In genomic region chr22:37735054-37735453, GRCh38 we compare ENCODE assay signal across 13 cellular contexts. TPM values are rescaled to one million over a fixed set of nuclear protein-coding genes. Genes with fewer than 3 reads are reported as not detected.
DNase-seq lines count a peak whose midpoint lies in the region; ATAC-seq, FAIRE-seq and TF ChIP-seq lines count a peak whose summit lies in the region.
"Had no signal": no experiment of that assay in that cellular context is flagged by ENCODE, and none has a peak within 500 bp of the region (broad histone marks: within the 10 kb centered on the region; RNA-seq: fewer than 3 reads in every experiment).

No MANE protein-coding gene starts in this region.

- H3K27me3 Mint-ChIP-seq in type B pancreatic cell, result peaks cover 4% of the 10 kb centered on the region

- peaks cover 5% of the 10 kb centered on the region for H3K9me3 Mint-ChIP-seq in type B pancreatic cell

- no peak overlapping the region for H3K27ac Mint-ChIP-seq in type B pancreatic cell

- no peak for FAIRE-seq in urothelium cell line (lab: Jason Lieb, UNC)
- FAIRE-seq: A204.1, GM19239 had no signal

- H3K4me1 Mint-ChIP-seq in type B pancreatic cell (ENCODE audit: unreplicated experiment), result peaks cover 12% of the 10 kb centered on the region

- peak; percentile 43 for ATAC-seq in left colon
- no peak for ATAC-seq in HG02588 (IDR thresholded peaks at IDR 0.05; ENCODE audit: unreplicated experiment)

- intact Hi-C loops in left colon (cut with DNase I, micrococcal nuclease), result loop anchor here in 1 of 2 donors (10.0 kb wide), 1 partner anchor 50 kb away; the partner anchor contains the start of gene NOL12

- no peak overlapping the region for H3K4me3 Mint-ChIP-seq in type B pancreatic cell

- DNase-seq in DMS53 (lab: John Stamatoyannopoulos, UW) (peak; percentile 56), DMS53 treated with DMSO at 0.1 percent for 48 hours (lab: John Stamatoyannopoulos, UW; ENCODE audit: unreplicated experiment) (no peak), cerebellar cortex (ENCODE audit: low spot score) (peak; percentile 27), left colon (peak in 1 of 2 donors; percentile 67), type B pancreatic cell (ENCODE audit: extremely low spot score, unreplicated experiment) (no peak), urothelium cell line (ENCODE audit: low spot score) (no peak), UCSD-AML1 (lab: John Stamatoyannopoulos, UW; ENCODE audit: unreplicated experiment) (no peak)
- DNase-seq: activated CD8-positive, alpha-beta memory T cell treated with anti-CD3 and anti-CD28 coated beads for 24 hours; esophagus squamous epithelium; NCI-H1048 had no signal

- TF ChIP-seq CTCF in type B pancreatic cell (conservative IDR thresholded peaks at IDR 0.05), result peak; percentile 69

- peaks cover 8% of the 10 kb centered on the region for H3K36me3 Mint-ChIP-seq in type B pancreatic cell

RNA-seq across cellular contexts. Expression of gene TRIOBP, which starts 38.2 kb away (rescaled TPM):
- total RNA-seq in left colon, result 10 to 100 TPM; 87.2 TPM
- 42.9 and 47.0 TPM in 2 replicates for total RNA-seq in type B pancreatic cell (ENCODE audit: low replicate concordance)

RNA-seq across cellular contexts. Expression of gene NOL12, which starts 48.9 kb away (rescaled TPM):
- total RNA-seq in left colon (10 to 100 TPM; 30.3 to 38.2 TPM), type B pancreatic cell (ENCODE audit: low replicate concordance) (18.5 and 23.9 TPM in 2 replicates)

RNA-seq across cellular contexts. Expression of gene LGALS1, which starts 59.6 kb away (rescaled TPM):
- 100 to 1,000 TPM in 1 of 2 donors, 10 to 100 TPM in 1; 40.4 to 161 TPM for total RNA-seq in left colon
- 1.8 and 235 TPM in 2 replicates for total RNA-seq in type B pancreatic cell (ENCODE audit: low replicate concordance)

Comparison
In these comparisons a context has a peak if more than half of its experiments do, and no peak if none do; other contexts are left out.
1. DNase-seq: peak in DMS53 (single experiment) and cerebellar cortex (single experiment); none in DMS53 treated with DMSO at 0.1 percent for 48 hours (single experiment), type B pancreatic cell (single experiment), urothelium cell line (single experiment) and UCSD-AML1 (single experiment).